ENCODE assay signal across 1 cellular context in the genomic region with DNA sequence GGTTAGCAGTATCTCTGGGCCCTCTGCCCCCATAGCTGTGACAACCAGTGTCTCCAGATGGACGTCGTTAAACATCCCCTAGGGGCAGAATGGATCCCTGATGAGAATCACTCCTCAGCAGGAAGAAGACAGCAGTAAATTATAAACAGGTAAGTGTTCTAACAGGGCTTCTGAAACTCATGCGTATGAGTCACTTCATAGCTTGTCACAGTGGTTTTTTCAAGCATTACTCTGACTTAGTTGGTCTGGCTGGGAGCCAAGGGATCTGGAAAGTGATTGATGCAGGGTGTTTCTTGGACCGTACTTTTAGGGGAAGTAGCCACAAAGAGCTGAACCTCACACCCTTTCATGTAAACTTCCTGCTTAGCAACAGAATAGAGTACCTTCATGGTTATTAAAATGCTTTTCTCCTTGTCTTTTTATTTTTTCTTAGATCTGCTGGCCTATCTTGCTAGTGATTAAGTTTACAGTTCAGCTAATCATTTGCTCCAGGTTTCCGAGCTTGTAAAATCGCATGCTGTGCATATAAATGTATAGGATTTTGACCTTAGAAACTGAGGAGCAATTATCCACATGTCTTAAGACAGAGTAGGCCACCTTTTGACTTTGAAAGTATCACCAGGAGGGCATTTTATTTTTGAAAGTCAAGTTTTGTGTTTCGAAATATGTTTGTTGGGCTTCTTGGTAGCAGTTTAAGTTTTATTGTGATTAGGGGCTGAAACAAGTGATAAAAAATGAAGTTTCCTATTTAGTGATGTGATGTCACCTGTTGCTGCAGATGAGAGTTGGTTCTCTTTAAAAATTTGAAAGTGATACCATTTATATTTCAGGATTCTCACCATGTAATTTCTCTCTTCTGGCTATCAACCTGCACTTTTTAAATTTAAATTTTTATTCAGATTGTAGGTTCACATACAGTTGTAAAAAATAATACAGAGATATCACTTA.
TF ChIP-seq lines count a peak whose summit lies in the region.

No MANE protein-coding gene starts in this region.

TF ChIP-seq in K562, 482 proteins besides CTCF, POLR2A, EP300 and RAD21 (continued from another document):
- TF ChIP-seq, protein P1, sequence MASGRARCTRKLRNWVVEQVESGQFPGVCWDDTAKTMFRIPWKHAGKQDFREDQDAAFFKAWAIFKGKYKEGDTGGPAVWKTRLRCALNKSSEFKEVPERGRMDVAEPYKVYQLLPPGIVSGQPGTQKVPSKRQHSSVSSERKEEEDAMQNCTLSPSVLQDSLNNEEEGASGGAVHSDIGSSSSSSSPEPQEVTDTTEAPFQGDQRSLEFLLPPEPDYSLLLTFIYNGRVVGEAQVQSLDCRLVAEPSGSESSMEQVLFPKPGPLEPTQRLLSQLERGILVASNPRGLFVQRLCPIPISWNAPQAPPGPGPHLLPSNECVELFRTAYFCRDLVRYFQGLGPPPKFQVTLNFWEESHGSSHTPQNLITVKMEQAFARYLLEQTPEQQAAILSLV (tag; IDR thresholded peaks at IDR 0.05): no peak
